17 cellular contexts compared by ENCODE assay signal in the genomic region with DNA sequence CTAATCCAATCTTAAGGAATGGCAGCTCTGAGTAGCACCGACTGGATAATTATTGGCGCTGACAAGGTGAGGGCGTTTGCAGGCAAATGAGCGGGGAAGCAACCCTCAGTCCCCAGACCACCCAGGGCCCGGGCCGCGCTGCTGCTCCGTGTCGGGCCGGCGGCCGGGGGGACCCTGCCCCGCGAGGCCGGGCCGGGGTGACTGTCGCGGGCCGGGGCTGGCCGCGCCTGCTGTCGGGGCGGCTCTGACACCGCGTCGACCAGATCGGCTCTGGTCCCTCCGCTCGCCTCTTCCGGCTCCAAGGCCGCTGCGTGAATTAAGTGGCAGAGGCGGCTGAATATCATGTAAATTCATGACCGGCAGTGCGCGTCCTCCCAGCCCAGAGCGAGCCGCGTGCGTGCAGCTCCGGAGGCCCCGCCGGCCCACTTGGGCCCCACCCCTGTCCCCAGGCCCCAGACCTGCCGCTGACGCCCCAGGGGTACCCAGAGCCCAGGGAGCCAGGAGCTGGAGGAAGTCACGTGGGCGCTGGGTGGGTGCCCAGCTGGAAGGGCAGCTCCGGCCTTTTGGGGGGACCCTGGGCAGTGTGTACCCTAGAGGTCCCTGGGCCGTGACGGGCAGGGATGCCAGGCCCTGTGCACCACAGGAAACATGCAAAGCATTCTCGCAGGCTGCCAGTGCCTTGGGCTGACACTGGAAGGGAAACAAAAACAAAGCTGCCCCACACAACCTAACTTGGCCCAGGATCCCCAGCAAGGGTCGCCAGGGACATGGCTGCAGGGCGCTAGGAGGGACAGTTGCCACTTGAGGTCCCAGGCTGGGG.
"Had no signal": no experiment of that assay in that cellular context is flagged by ENCODE, and none has a peak within 500 bp of the region (broad histone marks: within the 10 kb centered on the region; RNA-seq: fewer than 3 reads in every experiment).

No MANE protein-coding gene starts in this region.

- H3K9me3 ChIP-seq: adrenal gland, gastrocnemius medialis, mucosa of descending colon, psoas muscle had no signal

- H3K27me3 ChIP-seq: gastrocnemius medialis, neural progenitor cell had no signal

- H3K27ac ChIP-seq: adrenal gland, gastrocnemius medialis, neural progenitor cell, psoas muscle had no signal

- DNase-seq: activated CD4-positive, alpha-beta T cell treated with anti-CD3 and anti-CD28 coated beads, Interleukin-2, amount 10 ng/mL, durations not matched to agents 7 days and 5 days; activated CD8-positive, alpha-beta memory T cell treated with anti-CD3 and anti-CD28 coated beads, Interleukin-2, amount 50 U/mL, for 4 hours; activated naive CD4-positive, alpha-beta T cell treated with anti-CD3 and anti-CD28 coated beads, Interleukin-2, amount 10 ng/mL, durations not matched to agents 7 days and 5 days; activated T-cell treated with anti-CD3 and anti-CD28 coated beads, Interleukin-2, amount 50 U/mL, for 4 hours; adrenal gland; caudate nucleus; erythroblast; gastrocnemius medialis; left ventricle myocardium superior; mucosa of descending colon; naive B cell; psoas muscle; stimulated activated CD4-positive, alpha-beta T cell treated with anti-CD3 and anti-CD28 coated beads, Interleukin-4, amount 100 ng/mL, for 24 hours; stimulated activated naive B cell treated with anti-CD40 and anti-IgM and Interleukin-4, amounts not matched to agents 10 μg/mL and 1 μg/mL and 100 μg/mL, for 72 hours had no signal

- H3K4me1 ChIP-seq: adrenal gland, gastrocnemius medialis, psoas muscle had no signal

- H3K4me1 Mint-ChIP-seq: activated CD4-positive, alpha-beta T cell treated with anti-CD3 and anti-CD28 coated beads, Interleukin-2, amount 10 ng/mL, durations not matched to agents 7 days and 5 days; activated naive CD4-positive, alpha-beta T cell treated with anti-CD3 and anti-CD28 coated beads, Interleukin-2, amount 10 ng/mL, durations not matched to agents 7 days and 5 days; memory B cell; naive B cell; stimulated activated naive B cell treated with anti-CD40 and anti-IgM and Interleukin-4, amounts not matched to agents 10 μg/mL and 1 μg/mL and 100 μg/mL, for 72 hours had no signal

- H3K4me2 ChIP-seq: neural progenitor cell, smooth muscle cell had no signal

- H3K27ac Mint-ChIP-seq: activated CD4-positive, alpha-beta T cell treated with anti-CD3 and anti-CD28 coated beads, Interleukin-2, amount 10 ng/mL, durations not matched to agents 7 days and 5 days; activated naive CD4-positive, alpha-beta T cell treated with anti-CD3 and anti-CD28 coated beads, Interleukin-2, amount 10 ng/mL, durations not matched to agents 7 days and 5 days; memory B cell; naive B cell; neural progenitor cell; stimulated activated naive B cell treated with anti-CD40 and anti-IgM and Interleukin-4, amounts not matched to agents 10 μg/mL and 1 μg/mL and 100 μg/mL, for 72 hours had no signal

- H3K4me3 ChIP-seq: adrenal gland, gastrocnemius medialis, mucosa of descending colon, neural progenitor cell, psoas muscle, smooth muscle cell had no signal

- H3K4me3 Mint-ChIP-seq: activated CD4-positive, alpha-beta T cell treated with anti-CD3 and anti-CD28 coated beads, Interleukin-2, amount 10 ng/mL, durations not matched to agents 7 days and 5 days; activated naive CD4-positive, alpha-beta T cell treated with anti-CD3 and anti-CD28 coated beads, Interleukin-2, amount 10 ng/mL, durations not matched to agents 7 days and 5 days; activated T-cell treated with anti-CD3 and anti-CD28 coated beads, Interleukin-2, amount 50 U/mL, for 4 hours; memory B cell; naive B cell; neural progenitor cell; stimulated activated naive B cell treated with anti-CD40 and anti-IgM and Interleukin-4, amounts not matched to agents 10 μg/mL and 1 μg/mL and 100 μg/mL, for 72 hours had no signal

- H3K9me3 Mint-ChIP-seq: activated CD4-positive, alpha-beta T cell treated with anti-CD3 and anti-CD28 coated beads, Interleukin-2, amount 10 ng/mL, durations not matched to agents 7 days and 5 days; activated naive CD4-positive, alpha-beta T cell treated with anti-CD3 and anti-CD28 coated beads, Interleukin-2, amount 10 ng/mL, durations not matched to agents 7 days and 5 days; activated T-cell treated with anti-CD3 and anti-CD28 coated beads, Interleukin-2, amount 50 U/mL, for 4 hours; neural progenitor cell; stimulated activated naive B cell treated with anti-CD40 and anti-IgM and Interleukin-4, amounts not matched to agents 10 μg/mL and 1 μg/mL and 100 μg/mL, for 72 hours had no signal

- H3K36me3 Mint-ChIP-seq: activated naive CD4-positive, alpha-beta T cell treated with anti-CD3 and anti-CD28 coated beads, Interleukin-2, amount 10 ng/mL, durations not matched to agents 7 days and 5 days; memory B cell; naive B cell; neural progenitor cell; stimulated activated naive B cell treated with anti-CD40 and anti-IgM and Interleukin-4, amounts not matched to agents 10 μg/mL and 1 μg/mL and 100 μg/mL, for 72 hours had no signal

- H2AFZ ChIP-seq: neural progenitor cell had no signal

- H3K9ac ChIP-seq: neural progenitor cell had no signal

- H3K36me3 ChIP-seq: adrenal gland, gastrocnemius medialis had no signal
